8 cellular contexts compared by ENCODE assay signal in genomic region chr3:4493008-4493930, GRCh38.
DNase-seq lines count a peak whose midpoint lies in the region; FAIRE-seq and TF ChIP-seq lines count a peak whose summit lies in the region.

TSS of gene ITPR1 (plus strand) at chr3:4493348. CDS start at chr3:4516492, 23,144 bp downstream.

- no peaks in the 10 kb centered on the region for H4K20me1 ChIP-seq in Loucy (ENCODE audit: insufficient read depth, low read length, poor library complexity, severe bottlenecking)

- no peaks in the 10 kb centered on the region for H3K9me2 ChIP-seq in Loucy (replicated peaks; ENCODE audit: low read depth, low read length)

- peak within 1 kb of the TSS; percentile 93 to 96 (median 95) for H3K4me3 Mint-ChIP-seq in nephron
- H3K4me3 Mint-ChIP-seq in stimulated activated naive CD8-positive, alpha-beta T cell treated with anti-CD3 and anti-CD28 coated beads, Interleukin-15, Interleukin-2, amounts not matched to agents 100 ng/mL and 50 ng/mL, for 24 hours = peak within 1 kb of the TSS; percentile 97

- peaks cover 14% of the 10 kb centered on the region for H3K27me3 Mint-ChIP-seq in nephron (ENCODE audit: low read depth)
- peaks cover 5% of the 10 kb centered on the region for H3K27me3 Mint-ChIP-seq in stimulated activated naive CD8-positive, alpha-beta T cell treated with anti-CD3 and anti-CD28 coated beads, Interleukin-15, Interleukin-2, amounts not matched to agents 100 ng/mL and 50 ng/mL, for 24 hours

- no peaks in the 10 kb centered on the region for H3F3A ChIP-seq in Loucy (ENCODE audit: low read depth)

- H2AFZ ChIP-seq in Loucy (ENCODE audit: low read length) = peak within 1 kb of the TSS; percentile 85

- no peaks in the 10 kb centered on the region for H3K36me3 ChIP-seq in Loucy (ENCODE audit: insufficient read depth, low read length)

- peak; percentile 95 for FAIRE-seq in H54 (lab: Jason Lieb, UNC)

- H3K9me3 ChIP-seq in Loucy (ENCODE audit: insufficient read depth, low read depth, low read length) = no peaks in the 10 kb centered on the region

- DNase-seq in EL (peak; percentile 98), H54 (ENCODE audit: insufficient read length, low spot score) (peak; percentile 82), fibroblast of pulmonary artery (ENCODE audit: low read depth) (peak; percentile 100)
- DNase-seq in activated T-helper 9 cell treated with anti-CD3 and anti-CD28 coated beads, Interleukin-2, amount 50 U/mL, for 16 hours (ENCODE audit: low read depth) = peak; percentile 96

- peaks cover 43% of the 10 kb centered on the region for H3K4me1 ChIP-seq in Loucy (ENCODE audit: insufficient read depth, low read length, poor library complexity, severe bottlenecking)

- peak within 1 kb of the TSS; percentile 92 for H3K4me3 ChIP-seq in Loucy (ENCODE audit: low read length, poor library complexity, severe bottlenecking)
- H3K4me3 ChIP-seq in fibroblast of pulmonary artery (replicated peaks; ENCODE audit: low read depth, low read length) = peak within 1 kb of the TSS; percentile 89

- TF ChIP-seq POLR2A in H54 (IDR thresholded peaks at IDR 0.05; ENCODE audit: low read depth, low read length) (peak; percentile 94), Raji (IDR thresholded peaks at IDR 0.05; ENCODE audit: insufficient read depth, low read depth, low read length) (peak; percentile 99)

- peaks cover 15% of the 10 kb centered on the region for H3K36me3 Mint-ChIP-seq in nephron (ENCODE audit: low read depth)
- H3K36me3 Mint-ChIP-seq in stimulated activated naive CD8-positive, alpha-beta T cell treated with anti-CD3 and anti-CD28 coated beads, Interleukin-15, Interleukin-2, amounts not matched to agents 100 ng/mL and 50 ng/mL, for 24 hours (ENCODE audit: low read depth) = peaks cover 40% of the 10 kb centered on the region

- H3K4me1 Mint-ChIP-seq in nephron = peaks cover 34% of the 10 kb centered on the region
- H3K4me1 Mint-ChIP-seq in stimulated activated naive CD8-positive, alpha-beta T cell treated with anti-CD3 and anti-CD28 coated beads, Interleukin-15, Interleukin-2, amounts not matched to agents 100 ng/mL and 50 ng/mL, for 24 hours (ENCODE audit: low read depth) = peaks cover 44% of the 10 kb centered on the region

- peak within 1 kb of the TSS; percentile 78 for H3K9ac ChIP-seq in Loucy (ENCODE audit: low read depth, low read length, poor library complexity, severe bottlenecking)

- peak within 1 kb of the TSS; percentile 77 to 89 (median 79) for H3K27ac Mint-ChIP-seq in nephron
- H3K27ac Mint-ChIP-seq in stimulated activated naive CD8-positive, alpha-beta T cell treated with anti-CD3 and anti-CD28 coated beads, Interleukin-15, Interleukin-2, amounts not matched to agents 100 ng/mL and 50 ng/mL, for 24 hours = peak within 1 kb of the TSS; percentile 90

- H3K79me2 ChIP-seq in Loucy (ENCODE audit: insufficient read depth, low read length) = peaks cover 50% of the 10 kb centered on the region

- peak within 1 kb of the TSS; percentile 92 for H3K4me2 ChIP-seq in Loucy (ENCODE audit: low read depth, low read length, poor library complexity, severe bottlenecking)

- no peak for TF ChIP-seq CTCF in Loucy (conservative IDR thresholded peaks at IDR 0.05; ENCODE audit: low read length)
- no peak for TF ChIP-seq CTCF in fibroblast of pulmonary artery (IDR thresholded peaks at IDR 0.05; ENCODE audit: low read length, missing control alignments)
- no peak for TF ChIP-seq CTCF in nephron (IDR thresholded peaks at IDR 0.05; ENCODE audit: unreplicated experiment in 3 of 3)

- no peaks in the 10 kb centered on the region for H3K27me3 ChIP-seq in Loucy (ENCODE audit: insufficient read depth, low read length, poor library complexity, severe bottlenecking)

- H3K9me3 Mint-ChIP-seq in nephron = no peaks in the 10 kb centered on the region
- no peaks in the 10 kb centered on the region for H3K9me3 Mint-ChIP-seq in stimulated activated naive CD8-positive, alpha-beta T cell treated with anti-CD3 and anti-CD28 coated beads, Interleukin-15, Interleukin-2, amounts not matched to agents 100 ng/mL and 50 ng/mL, for 24 hours

Comparison
In these comparisons a context has a peak if more than half of its experiments do, and no peak if none do; other contexts are left out.
1. Peak in every context shown above with its lines: DNase-seq and H3K4me3 ChIP-seq.